In the genomic region with DNA sequence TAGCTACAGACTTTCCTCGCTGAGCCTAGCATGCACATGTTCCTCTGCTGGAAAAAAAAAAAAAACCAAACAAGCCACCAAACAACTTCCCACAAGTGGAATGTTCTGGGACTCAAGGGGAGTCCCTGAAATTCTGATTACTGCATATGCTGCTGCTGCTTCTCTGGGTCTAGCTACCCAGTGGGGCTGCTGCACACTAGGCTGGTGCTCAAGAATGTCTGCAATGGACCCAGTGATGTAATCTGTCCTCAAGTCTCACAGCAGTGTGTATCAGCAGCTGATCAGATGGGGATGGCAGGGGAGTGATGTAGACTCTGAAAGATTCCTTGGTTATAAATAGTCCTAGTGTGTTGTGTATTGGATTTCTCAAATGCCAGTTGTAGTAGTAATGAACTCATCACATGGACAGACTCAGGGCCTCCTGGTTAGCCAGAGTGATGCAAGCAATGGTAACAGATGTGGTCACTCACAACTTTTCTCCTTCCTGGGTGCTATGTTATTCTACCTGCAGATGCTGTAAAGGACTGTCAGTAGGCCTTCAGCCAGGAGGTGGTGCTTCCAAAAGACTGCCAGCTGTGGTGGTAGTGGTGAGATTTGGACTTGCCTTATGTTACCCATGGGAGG, we compare ENCODE assay signal across 13 cellular contexts. TPM values are rescaled to one million over a fixed set of nuclear protein-coding genes. Genes with fewer than 3 reads are reported as not detected.
DNase-seq lines count a peak whose midpoint lies in the region; ATAC-seq and TF ChIP-seq lines count a peak whose summit lies in the region.
"Not testable (repeated sequence)": the region's sequence is repeated elsewhere in the genome, so short reads cannot be mapped to it uniquely, and the experiment has no call there.
"Had no signal": no experiment of that assay in that cellular context is flagged by ENCODE, and none has a peak within 500 bp of the region (broad histone marks: within the 10 kb centered on the region; RNA-seq: fewer than 3 reads in every experiment).

No MANE protein-coding gene starts in this region.

- not testable (repeated sequence) for H3K9me3 Mint-ChIP-seq in activated CD8-positive, alpha-beta T cell treated with anti-CD3 and anti-CD28 coated beads for 36 hours

- intact Hi-C loops in activated CD8-positive, alpha-beta T cell treated with anti-CD3 and anti-CD28 coated beads for 36 hours (cut with micrococcal nuclease); psoas muscle (cut with DNase I): not testable (repeated sequence)

- H3K4me3 ChIP-seq in cardiac fibroblast (replicated peaks in 1 of 2; ENCODE audit: low read depth in 2 of 2, low read length in 2 of 2); psoas muscle: not testable (repeated sequence)

- CTCF ChIA-PET in activated CD8-positive, alpha-beta T cell treated with anti-CD3 and anti-CD28 coated beads for 36 hours (lab: Charles Lee), result interaction anchor here (1.1 kb wide), 1 partner anchor 34 kb away, joined by 3 read pairs; no protein-coding TSS in a partner anchor

- H3K36me3 Mint-ChIP-seq in activated CD8-positive, alpha-beta T cell treated with anti-CD3 and anti-CD28 coated beads for 36 hours (ENCODE audit: low read depth), result not testable (repeated sequence)

- not testable (repeated sequence) for H3K27me3 ChIP-seq in psoas muscle (ENCODE audit: insufficient read depth in 3 of 3, low read length in 2 of 3)

- 85 to 92% (median 91%) methylated on average over 1 of the region's 1 CpG for WGBS in psoas muscle, 3 donors

- H3K4me1 ChIP-seq in psoas muscle, result not testable (repeated sequence)

- POLR2A ChIA-PET in activated CD8-positive, alpha-beta T cell treated with anti-CD3 and anti-CD28 coated beads for 36 hours (lab: Charles Lee), result not testable (repeated sequence)

- not testable (repeated sequence) for H3K27ac ChIP-seq in psoas muscle

- H3K9me3 ChIP-seq in psoas muscle, result not testable (repeated sequence)

- ATAC-seq in activated CD8-positive, alpha-beta T cell treated with anti-CD3 and anti-CD28 coated beads for 36 hours, result not testable (repeated sequence)
- peak in 3 of 4 donors; percentile 53 to 80 (median 60) for ATAC-seq in psoas muscle

- not testable (repeated sequence) for H3K36me3 ChIP-seq in psoas muscle (ENCODE audit: insufficient read depth in 1 of 2, low read depth in 1 of 2)

- H3K27me3 Mint-ChIP-seq in activated CD8-positive, alpha-beta T cell treated with anti-CD3 and anti-CD28 coated beads for 36 hours, result not testable (repeated sequence)

- DNase-seq in AG08395 (ENCODE audit: low spot score) (peak; percentile 54), EL (peak; percentile 85), HS-27A (ENCODE audit: low read depth) (peak; percentile 50), cardiac fibroblast (ENCODE audit: low read depth in 2 of 2) (peak; percentile 15 to 78), fibroblast of peridontal ligament (ENCODE audit: extremely low read depth) (peak; percentile 92), iris pigment epithelial cell (ENCODE audit: low read depth) (peak; percentile 88)
- DNase-seq in activated CD8-positive, alpha-beta T cell treated with anti-CD3 and anti-CD28 coated beads for 36 hours, result peak; percentile 6
- DNase-seq in psoas muscle, result not testable (repeated sequence)

- not testable (repeated sequence) for H3K4me1 Mint-ChIP-seq in activated CD8-positive, alpha-beta T cell treated with anti-CD3 and anti-CD28 coated beads for 36 hours (ENCODE audit: low read depth)

- not testable (repeated sequence) for H3K27ac Mint-ChIP-seq in activated CD8-positive, alpha-beta T cell treated with anti-CD3 and anti-CD28 coated beads for 36 hours

- not testable (repeated sequence) for TF ChIP-seq CTCF in activated CD8-positive, alpha-beta T cell treated with anti-CD3 and anti-CD28 coated beads for 36 hours (IDR thresholded peaks at IDR 0.05); cardiac fibroblast (IDR thresholded peaks at IDR 0.05; ENCODE audit: low read depth, low read length); psoas muscle (IDR thresholded peaks at IDR 0.05)

- H3K4me3 Mint-ChIP-seq in activated CD8-positive, alpha-beta T cell treated with anti-CD3 and anti-CD28 coated beads for 36 hours, result not testable (repeated sequence)

RNA-seq across cellular contexts. Expression of a gene that starts 29.6 kb away (rescaled TPM):
- total RNA-seq in activated CD8-positive, alpha-beta T cell treated with anti-CD3 and anti-CD28 coated beads for 36 hours, result under 1 TPM; 0.13 to 0.27 TPM
- under 1 TPM in 2 of 4 donors, not detected in 2; 0.10 to 0.58 TPM for total RNA-seq in psoas muscle
- under 1 TPM in 1 of 3 donors, not detected in 2; 0.03 TPM for polyA plus RNA-seq in psoas muscle
- total RNA-seq: A172, HepG2 had no signal
- polyA plus RNA-seq: HepG2 had no signal

RNA-seq across cellular contexts. Expression of a gene that starts 41.0 kb away (rescaled TPM):
- not detected for total RNA-seq in activated CD8-positive, alpha-beta T cell treated with anti-CD3 and anti-CD28 coated beads for 36 hours
- total RNA-seq in psoas muscle, result not detected
- polyA plus RNA-seq in psoas muscle, result under 1 TPM in 1 of 3 donors, not detected in 2; 0.01 TPM
- total RNA-seq: A172, Daoy, GM12878, HepG2, PC-9 had no signal
- polyA plus RNA-seq: HepG2 had no signal
